8 cellular contexts compared by ENCODE assay signal in the genomic region with DNA sequence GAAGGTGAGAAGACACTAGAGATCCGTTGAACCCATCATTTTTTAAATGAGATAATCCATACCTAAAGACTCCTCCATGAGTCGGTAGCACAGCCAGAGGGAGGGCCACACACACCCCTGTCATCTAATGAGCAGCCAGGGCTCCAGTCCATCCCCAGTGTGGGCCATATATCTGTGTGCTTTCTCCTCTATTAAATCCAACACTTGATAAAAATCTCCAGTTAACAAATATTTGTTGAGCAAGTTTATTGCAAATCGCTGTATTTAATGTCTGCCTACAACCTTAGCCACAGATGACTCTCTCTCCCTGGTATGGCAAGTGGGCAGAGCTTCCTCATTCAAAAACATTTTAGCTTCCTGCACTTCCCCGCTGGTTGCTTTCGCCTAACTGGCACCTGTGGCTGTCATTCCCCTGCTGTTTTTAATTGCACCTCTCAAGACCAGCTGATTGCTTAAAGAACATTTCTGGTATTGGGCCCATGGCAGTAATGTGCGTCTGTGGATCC.
A peak's percentile ranks its signal among the peaks of the same experiment; 100 is the strongest.
DNase-seq lines count a peak whose midpoint lies in the region; ATAC-seq and TF ChIP-seq lines count a peak whose summit lies in the region.

No MANE protein-coding gene starts in this region.

- H3K27me3 Mint-ChIP-seq in Calu3 (ENCODE audit: unreplicated experiment) (no peaks in the 10 kb centered on the region), nephron (ENCODE audit: low read depth) (no peaks in the 10 kb centered on the region)

- H2BK5ac ChIP-seq in mesendoderm (ENCODE audit: low read length): no peak overlapping the region

- no peak overlapping the region for H2BK120ac ChIP-seq in mesendoderm (ENCODE audit: low read depth, low read length)

- H4K8ac ChIP-seq in mesendoderm (ENCODE audit: low read depth, low read length): no peak overlapping the region

- H3K4me3 Mint-ChIP-seq in Calu3 (ENCODE audit: low read depth, unreplicated experiment): peak overlapping the region; percentile 56
- H3K4me3 Mint-ChIP-seq in nephron: peak overlapping the region in 2 of 3 experiments; percentile 5 to 11

- no TSS peak for BruUV-seq in Calu3 (replicated peaks; lab: Mats Ljungman, UMichigan)

- 32 to 42% methylated on average over 6 of the region's 6 CpGs for WGBS in body of pancreas, 2 donors
- no CpG with 5 or more reads among the region's 6 CpGs for WGBS in mesendoderm (ENCODE audit: extremely low coverage, insufficient coverage, low lambda C conversion rate)

- intact Hi-C loops in Calu3 (cut with micrococcal nuclease; ENCODE audit: unreplicated experiment) (loop anchor here (2.0 kb wide), 1 partner anchor 79 kb away; no protein-coding TSS in a partner anchor), body of pancreas (cut with DNase I) (no loop called here)

- no peak for TF ChIP-seq POLR2A in body of pancreas (IDR thresholded peaks at IDR 0.05)

- peaks cover 82% of the 10 kb centered on the region for H3K36me3 Mint-ChIP-seq in Calu3 (ENCODE audit: insufficient read depth, unreplicated experiment)
- H3K36me3 Mint-ChIP-seq in nephron (ENCODE audit: low read depth): no peaks in the 10 kb centered on the region

- no peak overlapping the region for H4K5ac ChIP-seq in mesendoderm (ENCODE audit: low read length)

- no peaks in the 10 kb centered on the region for H3K9me3 ChIP-seq in body of pancreas

- H3K56ac ChIP-seq in mesendoderm (ENCODE audit: low read length): no peak overlapping the region

- H3K27me3 ChIP-seq in body of pancreas (no peaks in the 10 kb centered on the region), mesendoderm (ENCODE audit: insufficient read depth, low read length, poor library complexity) (no peaks in the 10 kb centered on the region)

- H3K79me2 ChIP-seq in mesendoderm (ENCODE audit: control insufficient read depth, insufficient read depth, low read length): peaks cover 2% of the 10 kb centered on the region

- H2AK5ac ChIP-seq in mesendoderm (ENCODE audit: low read length): no peak overlapping the region

- H3K4me1 Mint-ChIP-seq in Calu3 (ENCODE audit: low read depth, unreplicated experiment) (peaks cover 76% of the 10 kb centered on the region), nephron (peaks cover 88% of the 10 kb centered on the region)

- H3K4me1 ChIP-seq in body of pancreas (peaks cover 66% of the 10 kb centered on the region), mesendoderm (ENCODE audit: control insufficient read depth, low read depth, low read length) (peaks cover 15% of the 10 kb centered on the region)

- H3K27ac ChIP-seq in body of pancreas (peak overlapping the region; percentile 35 to 85 (median 76)), mesendoderm (ENCODE audit: low read depth, low read length) (no peak overlapping the region)

- H3K23ac ChIP-seq in mesendoderm (ENCODE audit: low read length): no peak overlapping the region

- H3K4me3 ChIP-seq in body of pancreas (no peak overlapping the region), mesendoderm (ENCODE audit: low read length) (no peak overlapping the region)

- H3K4me2 ChIP-seq in mesendoderm (ENCODE audit: low read length): no peak overlapping the region

- H3K4ac ChIP-seq in mesendoderm (ENCODE audit: low read depth, low read length): no peak overlapping the region

- no peak overlapping the region for H2BK15ac ChIP-seq in mesendoderm (replicated peaks; ENCODE audit: low read depth)

- H3K27ac Mint-ChIP-seq in Calu3 (ENCODE audit: unreplicated experiment): peak overlapping the region; percentile 97
- H3K27ac Mint-ChIP-seq in nephron: peak overlapping the region; percentile 88 to 98 (median 89)

- H3K9me3 Mint-ChIP-seq in Calu3 (ENCODE audit: low read depth, unreplicated experiment) (no peaks in the 10 kb centered on the region), nephron (no peaks in the 10 kb centered on the region)

- CTCF ChIA-PET in Calu3 (lab: Charles Lee): interaction anchor here (0.6 to 2.4 kb wide), 11 partner anchors 9 to 122 kb away, joined by 3 to 13 read pairs (median 4); no protein-coding TSS in a partner anchor

- ATAC-seq in body of pancreas (peak; percentile 36), GM21723 (IDR thresholded peaks at IDR 0.05; ENCODE audit: unreplicated experiment) (no peak), GM19328 (IDR thresholded peaks at IDR 0.05; ENCODE audit: unreplicated experiment) (no peak), GM21360 (IDR thresholded peaks at IDR 0.05; ENCODE audit: unreplicated experiment) (no peak)

- H3K36me3 ChIP-seq in body of pancreas (replicated peaks in 1 of 2; ENCODE audit: insufficient read depth in 1 of 2, low read depth in 2 of 2): no peaks in the 10 kb centered on the region
- H3K36me3 ChIP-seq in mesendoderm (ENCODE audit: control insufficient read depth, insufficient read depth, low read length): no peaks in the 10 kb centered on the region

- DNase-seq in Calu3: peak; percentile 72
- DNase-seq in NCI-H1417 (lab: John Stamatoyannopoulos, UW): peak in 2 of 3 experiments; percentile 85 to 96
- DNase-seq in body of pancreas: peak in 1 of 4 donors; percentile 53
- DNase-seq in mesendoderm: no peak

- H3K9ac ChIP-seq in mesendoderm (ENCODE audit: low read length): no peak overlapping the region

- H3K18ac ChIP-seq in mesendoderm (ENCODE audit: low read length): no peak overlapping the region

- peaks cover 2% of the 10 kb centered on the region for H3K79me1 ChIP-seq in mesendoderm (ENCODE audit: low read length)

- TF ChIP-seq CTCF in Calu3 (IDR thresholded peaks at IDR 0.05; ENCODE audit: unreplicated experiment) (no peak), body of pancreas (IDR thresholded peaks at IDR 0.05) (no peak), nephron (IDR thresholded peaks at IDR 0.05; ENCODE audit: unreplicated experiment in 3 of 3) (no peak)
